ENCODE assay signal across 8 cellular contexts in genomic region chr4:110514889-110515479, GRCh38. TPM values are rescaled to one million over a fixed set of nuclear protein-coding genes. Genes with fewer than 3 reads are reported as not detected.
DNase-seq lines count a peak whose midpoint lies in the region; ATAC-seq and TF ChIP-seq lines count a peak whose summit lies in the region.

No MANE protein-coding gene starts in this region.

- intact Hi-C loops in activated CD4-positive, alpha-beta T cell treated with anti-CD3 and anti-CD28 coated beads, Interleukin-2, amount 10 ng/mL, durations not matched to agents 24 days and 14 days (cut with micrococcal nuclease) = loop anchor here (1.0 to 5.0 kb wide), 4 partner anchors 318 to 1093 kb away; partner anchors contain the start of gene ELOVL6

- H3K4me1 Mint-ChIP-seq in endothelial cell (ENCODE audit: unreplicated experiment) = peaks cover 2% of the 10 kb centered on the region
- H3K4me1 Mint-ChIP-seq in activated CD4-positive, alpha-beta T cell treated with anti-CD3 and anti-CD28 coated beads, Interleukin-2, amount 10 ng/mL, durations not matched to agents 24 days and 14 days = peaks cover 13% of the 10 kb centered on the region

- no peak for ATAC-seq in GM18517 (IDR thresholded peaks at IDR 0.05; ENCODE audit: unreplicated experiment)

- no peaks in the 10 kb centered on the region for H3K36me3 Mint-ChIP-seq in endothelial cell (ENCODE audit: low read depth, unreplicated experiment)
- no peaks in the 10 kb centered on the region for H3K36me3 Mint-ChIP-seq in activated CD4-positive, alpha-beta T cell treated with anti-CD3 and anti-CD28 coated beads, Interleukin-2, amount 10 ng/mL, durations not matched to agents 24 days and 14 days (ENCODE audit: low read depth)

- H3K4me3 Mint-ChIP-seq in endothelial cell (ENCODE audit: unreplicated experiment) = no peak overlapping the region
- H3K4me3 Mint-ChIP-seq in activated CD4-positive, alpha-beta T cell treated with anti-CD3 and anti-CD28 coated beads, Interleukin-2, amount 10 ng/mL, durations not matched to agents 24 days and 14 days = no peak overlapping the region

- TF ChIP-seq CTCF in C4-2B (conservative IDR thresholded peaks at IDR 0.05) = peak; percentile 73
- TF ChIP-seq CTCF in GM20000 (IDR thresholded peaks at IDR 0.05; ENCODE audit: extremely low read depth, missing control alignments) = peak; percentile 18
- TF ChIP-seq CTCF in endothelial cell (IDR thresholded peaks at IDR 0.05; ENCODE audit: unreplicated experiment) = peak; percentile 88

- no peak overlapping the region for H3K27ac ChIP-seq in C4-2B

- H3K9me3 Mint-ChIP-seq in endothelial cell (ENCODE audit: unreplicated experiment) = no peaks in the 10 kb centered on the region
- H3K9me3 Mint-ChIP-seq in activated CD4-positive, alpha-beta T cell treated with anti-CD3 and anti-CD28 coated beads, Interleukin-2, amount 10 ng/mL, durations not matched to agents 24 days and 14 days = no peaks in the 10 kb centered on the region

- H3K27ac Mint-ChIP-seq in endothelial cell (ENCODE audit: unreplicated experiment) = no peak overlapping the region
- no peak overlapping the region for H3K27ac Mint-ChIP-seq in activated CD4-positive, alpha-beta T cell treated with anti-CD3 and anti-CD28 coated beads, Interleukin-2, amount 10 ng/mL, durations not matched to agents 24 days and 14 days

- H3K27me3 Mint-ChIP-seq in endothelial cell (ENCODE audit: unreplicated experiment) = no peaks in the 10 kb centered on the region
- H3K27me3 Mint-ChIP-seq in activated CD4-positive, alpha-beta T cell treated with anti-CD3 and anti-CD28 coated beads, Interleukin-2, amount 10 ng/mL, durations not matched to agents 24 days and 14 days = peaks cover 9% of the 10 kb centered on the region

- DNase-seq in GM20000 (ENCODE audit: low spot score) = peak; percentile 10
- DNase-seq in RKO (ENCODE audit: low spot score) = peak; percentile 71
- DNase-seq in endothelial cell (ENCODE audit: low spot score) = no peak
- DNase-seq in pons (ENCODE audit: low spot score) = peak; percentile 59
- no peak for DNase-seq in activated CD4-positive, alpha-beta T cell treated with anti-CD3 and anti-CD28 coated beads, Interleukin-2, amount 10 ng/mL, durations not matched to agents 24 days and 14 days
- DNase-seq in COLO668 (lab: John Stamatoyannopoulos, UW; ENCODE audit: unreplicated experiment) = no peak

RNA-seq across cellular contexts. Expression of gene ENPEP, which starts 39.0 kb away (rescaled TPM):
- 3.5 TPM for total RNA-seq in endothelial cell (ENCODE audit: unreplicated experiment)
- 0.36 TPM in 1 of 2 replicates, not detected in the other for total RNA-seq in activated CD4-positive, alpha-beta T cell treated with anti-CD3 and anti-CD28 coated beads, Interleukin-2, amount 10 ng/mL, durations not matched to agents 24 days and 14 days

Comparison
In these comparisons a context has a peak if more than half of its experiments do, and no peak if none do; other contexts are left out.
1. CTCF ChIP-seq: peak in every context shown above with its lines; median percentile 88 in endothelial cell; 73 in C4-2B; 18 in GM20000.
2. DNase-seq: peak in GM20000 (single experiment), RKO (single experiment) and pons (single experiment); none in endothelial cell (single experiment), activated CD4-positive, alpha-beta T cell treated with anti-CD3 and anti-CD28 coated beads, Interleukin-2, amount 10 ng/mL, durations not matched to agents 24 days and 14 days (single experiment) and COLO668 (single experiment).